Comparison of ENCODE assay signal across 29 cellular contexts in the genomic region with DNA sequence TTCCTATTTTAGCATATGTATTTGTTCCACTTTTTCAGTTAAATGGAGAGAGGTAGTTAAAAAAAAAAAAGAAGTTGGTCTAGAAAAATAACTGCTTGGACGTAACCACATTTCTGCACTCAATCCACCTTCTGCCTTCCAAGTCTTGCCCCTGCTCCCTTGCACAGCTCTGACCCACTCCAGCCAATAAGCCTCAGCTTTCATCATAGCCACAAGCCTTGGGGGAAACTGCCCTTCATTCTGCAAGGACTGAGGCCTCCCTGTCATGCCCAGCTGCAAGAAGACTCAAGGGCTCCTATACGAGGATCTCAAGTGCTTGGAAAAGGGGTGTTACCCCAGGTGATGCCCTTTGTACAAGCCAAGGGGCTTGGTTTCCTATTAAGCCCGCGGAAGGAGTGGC. TPM values are rescaled to one million over a fixed set of nuclear protein-coding genes. Genes with fewer than 3 reads are reported as not detected.
"Had no signal": no experiment of that assay in that cellular context is flagged by ENCODE, and none has a peak within 500 bp of the region (broad histone marks: within the 10 kb centered on the region; RNA-seq: fewer than 3 reads in every experiment).

No MANE protein-coding gene starts in this region.

- DNase-seq: activated CD4-positive, alpha-beta T cell treated with anti-CD3 and anti-CD28 coated beads, Interleukin-2, amount 10 ng/mL, durations not matched to agents 7 days and 5 days; activated gamma-delta T cell treated with Interleukin-2 at 50 U/mL for 16 hours; activated T-cell treated with anti-CD3 and anti-CD28 coated beads, Interleukin-2, amount 50 U/mL, for 1 hour; brain microvascular endothelial cell; dorsolateral prefrontal cortex; effector memory CD8-positive, alpha-beta T cell; hypothalamus; left colon; lower lobe of right lung; mesendoderm; mucosa of descending colon; occipital lobe; stimulated activated CD4-positive, alpha-beta T cell treated with anti-CD3 and anti-CD28 coated beads, Interleukin-15, amount 100 ng/mL, for 24 hours; stimulated activated CD8-positive, alpha-beta memory T cell treated with anti-CD3 and anti-CD28 coated beads, Interleukin-4, amount 100 ng/mL, for 48 hours; stimulated activated naive B cell treated with anti-CD40 and anti-IgM and Interleukin-4, amounts not matched to agents 10 μg/mL and 1 μg/mL and 100 μg/mL, for 72 hours; testis; trophoblast cell; uterus had no signal

- H3K27ac Mint-ChIP-seq: activated CD4-positive, alpha-beta T cell treated with anti-CD3 and anti-CD28 coated beads, Interleukin-2, amount 10 ng/mL, durations not matched to agents 7 days and 5 days; activated naive CD4-positive, alpha-beta T cell treated with anti-CD3 and anti-CD28 coated beads, Interleukin-2, amount 50 U/mL, for 72 hours; effector memory CD8-positive, alpha-beta T cell; stimulated activated naive B cell treated with anti-CD40 and anti-IgM and Interleukin-4, amounts not matched to agents 10 μg/mL and 1 μg/mL and 100 μg/mL, for 72 hours had no signal

- H3K4me1 ChIP-seq: testis, uterus had no signal

- H3K4me1 Mint-ChIP-seq: activated CD4-positive, alpha-beta T cell treated with anti-CD3 and anti-CD28 coated beads, Interleukin-2, amount 10 ng/mL, durations not matched to agents 7 days and 5 days; central memory CD8-positive, alpha-beta T cell had no signal

- ATAC-seq: activated CD4-positive, CD25-positive, alpha-beta regulatory T cell treated with anti-CD3 and anti-CD28 coated beads, Interleukin-2, amount 50 U/mL, for 24 hours; activated naive CD4-positive, alpha-beta T cell treated with anti-CD3 and anti-CD28 coated beads, Interleukin-2, amount 50 U/mL, for 72 hours; effector memory CD8-positive, alpha-beta T cell; left colon; lower lobe of right lung; mucosa of descending colon; sciatic nerve; stimulated activated naive B cell treated with anti-CD40 and anti-IgM and Interleukin-4, amounts not matched to agents 10 μg/mL and 1 μg/mL and 100 μg/mL, for 72 hours had no signal

- H3K9me3 ChIP-seq: ascending aorta, esophagus muscularis mucosa, lower lobe of right lung, mucosa of descending colon, testis, uterus had no signal

- H3K36me3 ChIP-seq: ascending aorta, brain microvascular endothelial cell, esophagus muscularis mucosa, lower lobe of right lung, uterus had no signal

- H3K27ac ChIP-seq: ascending aorta, brain microvascular endothelial cell, dorsolateral prefrontal cortex, esophagus muscularis mucosa, lower lobe of right lung, testis, uterus, VCaP had no signal

- H3K4me3 Mint-ChIP-seq: activated CD4-positive, alpha-beta T cell treated with anti-CD3 and anti-CD28 coated beads, Interleukin-2, amount 10 ng/mL, durations not matched to agents 7 days and 5 days; central memory CD8-positive, alpha-beta T cell; effector memory CD8-positive, alpha-beta T cell; neural crest cell; stimulated activated naive B cell treated with anti-CD40 and anti-IgM and Interleukin-4, amounts not matched to agents 10 μg/mL and 1 μg/mL and 100 μg/mL, for 72 hours had no signal

- H3K4me2 ChIP-seq: smooth muscle cell had no signal

- H3K36me3 Mint-ChIP-seq: activated naive CD4-positive, alpha-beta T cell treated with anti-CD3 and anti-CD28 coated beads, Interleukin-2, amount 50 U/mL, for 72 hours; stimulated activated naive B cell treated with anti-CD40 and anti-IgM and Interleukin-4, amounts not matched to agents 10 μg/mL and 1 μg/mL and 100 μg/mL, for 72 hours had no signal

- H3K27me3 ChIP-seq: ascending aorta, testis, uterus had no signal

- H3K9me3 Mint-ChIP-seq: activated CD4-positive, alpha-beta T cell treated with anti-CD3 and anti-CD28 coated beads, Interleukin-2, amount 10 ng/mL, durations not matched to agents 7 days and 5 days; activated naive CD4-positive, alpha-beta T cell treated with anti-CD3 and anti-CD28 coated beads, Interleukin-2, amount 50 U/mL, for 72 hours; central memory CD8-positive, alpha-beta T cell; effector memory CD8-positive, alpha-beta T cell; stimulated activated naive B cell treated with anti-CD40 and anti-IgM and Interleukin-4, amounts not matched to agents 10 μg/mL and 1 μg/mL and 100 μg/mL, for 72 hours had no signal

- H3K4me3 ChIP-seq: ascending aorta, dorsolateral prefrontal cortex, esophagus muscularis mucosa, lower lobe of right lung, mucosa of descending colon, smooth muscle cell, testis, uterus had no signal

RNA-seq across cellular contexts. Expression of gene TRIM29, which starts 37.0 kb away (rescaled TPM):
- total RNA-seq: activated CD4-positive, alpha-beta T cell treated with anti-CD3 and anti-CD28 coated beads, Interleukin-2, amount 10 ng/mL, durations not matched to agents 7 days and 5 days; activated naive CD4-positive, alpha-beta T cell treated with anti-CD3 and anti-CD28 coated beads, Interleukin-2, amount 50 U/mL, for 72 hours; frontal cortex; neural crest cell; T-helper 2 cell treated with Interferon-gamma antibody and Interleukin-4, amounts not matched to agents 100 ng/mL and 5 ng/mL, for 36 hours had no signal
